Comparison of ENCODE assay signal across 8 cellular contexts in genomic region chr6:143427109-143427817, GRCh38. TPM values are rescaled to one million over a fixed set of nuclear protein-coding genes. Genes with fewer than 3 reads are reported as not detected.
DNase-seq lines count a peak whose midpoint lies in the region; ATAC-seq lines count a peak whose summit lies in the region.

No MANE protein-coding gene starts in this region.

- no peak overlapping the region for H3K4me2 ChIP-seq in mesenchymal stem cell (ENCODE audit: low read length, poor library complexity, severe bottlenecking)

- H2BK15ac ChIP-seq in mesenchymal stem cell (ENCODE audit: low read depth, poor library complexity, severe bottlenecking): no peak overlapping the region

- H4K8ac ChIP-seq in mesenchymal stem cell (ENCODE audit: low read length): no peak overlapping the region

- no peaks in the 10 kb centered on the region for H3K27me3 ChIP-seq in mesenchymal stem cell (ENCODE audit: control insufficient read depth in 1 of 2, insufficient read depth in 1 of 2, low read length in 2 of 2)

- no peak overlapping the region for H2BK120ac ChIP-seq in mesenchymal stem cell (ENCODE audit: low read depth, low read length)

- H3K4ac ChIP-seq in mesenchymal stem cell (ENCODE audit: low read depth in 1 of 2, low read length in 2 of 2): no peak overlapping the region

- H3K36me3 ChIP-seq in mesenchymal stem cell (ENCODE audit: control insufficient read depth in 1 of 2, insufficient read depth in 2 of 2, low read depth in 1 of 2, low read length in 2 of 2): peaks cover 0 to 13% of the 10 kb centered on the region in 2 experiments

- no peak overlapping the region for H2BK12ac ChIP-seq in mesenchymal stem cell (ENCODE audit: low read length in 2 of 2)

- no peak overlapping the region for H3K4me3 ChIP-seq in mesenchymal stem cell (ENCODE audit: insufficient read depth in 1 of 2, low read depth in 1 of 2, low read length in 2 of 2)

- H2AK5ac ChIP-seq in mesenchymal stem cell (ENCODE audit: low read length, severe bottlenecking): no peak overlapping the region

- no peak overlapping the region for H4K91ac ChIP-seq in mesenchymal stem cell (ENCODE audit: low read length)

- no peak overlapping the region for H3K14ac ChIP-seq in mesenchymal stem cell (ENCODE audit: low read length in 2 of 2)

- WGBS in mesenchymal stem cell: 2% methylated on average over 4 of the region's 4 CpGs

- H3K9me3 ChIP-seq in mesenchymal stem cell (ENCODE audit: control insufficient read depth, low read length): no peaks in the 10 kb centered on the region

- ATAC-seq in GM19328 (IDR thresholded peaks at IDR 0.05; ENCODE audit: unreplicated experiment) (peak; percentile 99), HG03378 (IDR thresholded peaks at IDR 0.05; ENCODE audit: unreplicated experiment) (peak; percentile 98)

- DNase-seq in CMK (ENCODE audit: low read depth): peak; percentile 51
- peak; percentile 6 for DNase-seq in NCI-H524 treated with DMSO at 0.1 percent for 48 hours (lab: John Stamatoyannopoulos, UW)
- DNase-seq in activated CD4-positive, alpha-beta T cell treated with anti-CD3 and anti-CD28 coated beads, Interleukin-2, amount 50 U/mL, for 48 hours: peak; percentile 61 to 71
- peak; percentile 64 for DNase-seq in effector CD4-positive, alpha-beta T cell
- DNase-seq in mesenchymal stem cell: peak; percentile 83
- DNase-seq in stimulated activated CD8-positive, alpha-beta memory T cell treated with anti-CD3 and anti-CD28 coated beads, Interleukin-15, amount 100 ng/mL, for 48 hours (ENCODE audit: low read depth in 2 of 2): peak; percentile 49 to 51

- H2AFZ ChIP-seq in mesenchymal stem cell (ENCODE audit: low read depth, low read length): no peak overlapping the region

- no peak overlapping the region for H3K27ac ChIP-seq in mesenchymal stem cell (ENCODE audit: low read length, poor library complexity, severe bottlenecking)

- H2BK5ac ChIP-seq in mesenchymal stem cell (ENCODE audit: low read depth, low read length, poor library complexity, severe bottlenecking): no peak overlapping the region

- peak overlapping the region; percentile 23 for H3K9ac ChIP-seq in mesenchymal stem cell (ENCODE audit: low read length)

- H3K23ac ChIP-seq in mesenchymal stem cell (ENCODE audit: low read length in 2 of 2): no peak overlapping the region

- no peak overlapping the region for H3K18ac ChIP-seq in mesenchymal stem cell (ENCODE audit: low read depth in 1 of 2, low read length in 2 of 2)

- H3K79me1 ChIP-seq in mesenchymal stem cell (replicated peaks; ENCODE audit: low read length, poor library complexity, severe bottlenecking): no peaks in the 10 kb centered on the region

- no peaks in the 10 kb centered on the region for H3K4me1 ChIP-seq in mesenchymal stem cell (ENCODE audit: control insufficient read depth, insufficient read depth, low read depth, low read length)

RNA-seq across cellular contexts. Expression of gene ADAT2, which starts 23.2 kb away (rescaled TPM):
- polyA plus RNA-seq in mesenchymal stem cell (2013, experiment 1 of 2): 3.8 TPM
- 3.4 TPM for polyA plus RNA-seq in mesenchymal stem cell (2013, experiment 2 of 2)

RNA-seq across cellular contexts. Expression of gene PEX3, which starts 23.3 kb away (rescaled TPM):
- 14.2 TPM for polyA plus RNA-seq in mesenchymal stem cell (2013, experiment 1 of 2)
- polyA plus RNA-seq in mesenchymal stem cell (2013, experiment 2 of 2): 13.8 TPM

Comparison
In these comparisons a context has a peak if more than half of its experiments do, and no peak if none do; other contexts are left out.
1. DNase-seq: peak in every context shown above with its lines; median percentile 83 in mesenchymal stem cell; 66 in activated CD4-positive, alpha-beta T cell treated with anti-CD3 and anti-CD28 coated beads, Interleukin-2, amount 50 U/mL, for 48 hours; 64 in effector CD4-positive, alpha-beta T cell; 51 in CMK; 50 in stimulated activated CD8-positive, alpha-beta memory T cell treated with anti-CD3 and anti-CD28 coated beads, Interleukin-15, amount 100 ng/mL, for 48 hours; 6 in NCI-H524 treated with DMSO at 0.1 percent for 48 hours.